1 cellular context compared by ENCODE assay signal in the genomic region with DNA sequence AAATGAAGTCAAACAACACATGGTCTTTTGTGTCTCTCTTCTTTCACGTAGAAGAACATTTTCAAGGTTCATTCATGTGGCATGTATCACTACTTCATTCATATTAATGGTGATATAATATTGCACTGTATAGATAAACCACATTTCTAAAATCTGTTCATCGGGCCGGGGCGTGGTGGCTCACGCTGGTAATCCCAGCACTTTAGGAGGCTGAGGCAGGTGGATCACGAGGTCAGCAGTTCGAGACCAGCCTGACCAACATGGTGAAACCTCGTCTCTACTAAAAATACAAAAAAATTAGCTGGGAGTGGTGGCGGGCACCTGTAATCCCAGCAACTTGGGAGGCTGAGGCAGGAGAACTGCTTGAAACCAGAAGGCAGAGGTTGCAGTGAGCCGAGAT. TPM values are rescaled to one million over a fixed set of nuclear protein-coding genes. Genes with fewer than 3 reads are reported as not detected.
"Had no signal": no experiment of that assay in that cellular context is flagged by ENCODE, and none has a peak within 500 bp of the region (broad histone marks: within the 10 kb centered on the region; RNA-seq: fewer than 3 reads in every experiment).

No MANE protein-coding gene starts in this region.

RNA-seq across cellular contexts. Expression of gene CA14, which starts 29.3 kb away (rescaled TPM):
- total RNA-seq: GM12878 had no signal
